ENCODE assay signal across 1 cellular context in the genomic region with DNA sequence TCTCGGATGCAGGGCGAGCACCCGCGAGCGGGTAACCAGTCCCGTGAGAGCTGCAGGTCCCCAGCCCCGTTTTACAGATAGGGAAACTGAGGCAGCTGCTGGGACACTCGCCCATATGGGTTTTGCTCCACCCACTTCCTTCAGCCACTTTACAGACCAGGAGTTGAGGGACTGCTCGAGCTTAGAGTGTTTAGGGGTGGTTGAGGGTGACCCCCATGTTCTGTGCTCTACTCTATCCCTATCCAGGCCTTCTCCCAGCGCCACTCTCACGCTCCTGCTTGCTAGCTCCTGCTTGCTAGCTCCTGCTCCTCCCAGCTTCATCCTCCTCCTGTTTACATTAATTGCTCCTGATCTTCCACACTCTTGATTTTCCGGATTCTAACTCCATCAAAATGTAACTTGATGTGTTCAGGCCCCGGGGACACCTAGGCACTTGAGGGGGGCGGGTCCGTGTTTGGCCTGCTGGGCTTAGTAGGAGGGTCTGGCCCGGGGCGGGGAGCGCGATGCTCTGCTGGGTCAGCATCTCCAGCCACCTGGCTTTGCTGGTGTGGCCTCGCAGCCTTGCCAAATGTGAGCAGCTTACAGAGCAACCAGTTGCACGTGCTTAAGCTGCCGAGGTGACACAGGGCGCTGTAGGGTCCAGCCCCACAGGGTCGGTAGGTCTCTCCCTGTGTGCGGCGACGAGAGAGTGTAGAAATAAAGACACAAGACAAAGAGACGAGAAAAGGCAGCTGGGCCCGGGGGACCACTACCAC.
TF ChIP-seq lines count a peak whose summit lies in the region.

No MANE protein-coding gene starts in this region.

TF ChIP-seq in IMR-90, 13 proteins besides CTCF, POLR2A, EP300 and RAD21:
- TF ChIP-seq, protein P1, sequence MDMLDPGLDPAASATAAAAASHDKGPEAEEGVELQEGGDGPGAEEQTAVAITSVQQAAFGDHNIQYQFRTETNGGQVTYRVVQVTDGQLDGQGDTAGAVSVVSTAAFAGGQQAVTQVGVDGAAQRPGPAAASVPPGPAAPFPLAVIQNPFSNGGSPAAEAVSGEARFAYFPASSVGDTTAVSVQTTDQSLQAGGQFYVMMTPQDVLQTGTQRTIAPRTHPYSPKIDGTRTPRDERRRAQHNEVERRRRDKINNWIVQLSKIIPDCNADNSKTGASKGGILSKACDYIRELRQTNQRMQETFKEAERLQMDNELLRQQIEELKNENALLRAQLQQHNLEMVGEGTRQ (IDR thresholded peaks at IDR 0.05; ENCODE audit: low read depth, low read length) = no peak
- no peak for TF ChIP-seq SMC3 (IDR thresholded peaks at IDR 0.05; ENCODE audit: low read depth, low read length)
- no peak for TF ChIP-seq RCOR1 (IDR thresholded peaks at IDR 0.05; ENCODE audit: insufficient replicate concordance, low read length)
- TF ChIP-seq MAFK (IDR thresholded peaks at IDR 0.05; ENCODE audit: low read depth, low read length) = no peak
- TF ChIP-seq NFE2L2 (IDR thresholded peaks at IDR 0.05; ENCODE audit: low read depth, low read length) = no peak
- TF ChIP-seq, protein P2, sequence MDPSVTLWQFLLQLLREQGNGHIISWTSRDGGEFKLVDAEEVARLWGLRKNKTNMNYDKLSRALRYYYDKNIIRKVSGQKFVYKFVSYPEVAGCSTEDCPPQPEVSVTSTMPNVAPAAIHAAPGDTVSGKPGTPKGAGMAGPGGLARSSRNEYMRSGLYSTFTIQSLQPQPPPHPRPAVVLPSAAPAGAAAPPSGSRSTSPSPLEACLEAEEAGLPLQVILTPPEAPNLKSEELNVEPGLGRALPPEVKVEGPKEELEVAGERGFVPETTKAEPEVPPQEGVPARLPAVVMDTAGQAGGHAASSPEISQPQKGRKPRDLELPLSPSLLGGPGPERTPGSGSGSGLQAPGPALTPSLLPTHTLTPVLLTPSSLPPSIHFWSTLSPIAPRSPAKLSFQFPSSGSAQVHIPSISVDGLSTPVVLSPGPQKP (IDR thresholded peaks at IDR 0.05; ENCODE audit: borderline replicate concordance, low read depth, low read length) = no peak
- TF ChIP-seq CHD1 (IDR thresholded peaks at IDR 0.05; ENCODE audit: low read depth, low read length) = no peak
- no peak for TF ChIP-seq BHLHE40 (IDR thresholded peaks at IDR 0.05; ENCODE audit: low read depth, low read length)
- no peak for TF ChIP-seq MAZ (IDR thresholded peaks at IDR 0.05; ENCODE audit: borderline replicate concordance, low read depth, low read length)
- no peak for TF ChIP-seq RFX5 (IDR thresholded peaks at IDR 0.05; ENCODE audit: low read depth, low read length)
- no peak for TF ChIP-seq CEBPB (IDR thresholded peaks at IDR 0.05; ENCODE audit: low read depth, low read length)
- no peak for TF ChIP-seq MXI1 (IDR thresholded peaks at IDR 0.05; ENCODE audit: borderline replicate concordance, low read depth, low read length)
